18 cellular contexts compared by ENCODE assay signal in the genomic region with DNA sequence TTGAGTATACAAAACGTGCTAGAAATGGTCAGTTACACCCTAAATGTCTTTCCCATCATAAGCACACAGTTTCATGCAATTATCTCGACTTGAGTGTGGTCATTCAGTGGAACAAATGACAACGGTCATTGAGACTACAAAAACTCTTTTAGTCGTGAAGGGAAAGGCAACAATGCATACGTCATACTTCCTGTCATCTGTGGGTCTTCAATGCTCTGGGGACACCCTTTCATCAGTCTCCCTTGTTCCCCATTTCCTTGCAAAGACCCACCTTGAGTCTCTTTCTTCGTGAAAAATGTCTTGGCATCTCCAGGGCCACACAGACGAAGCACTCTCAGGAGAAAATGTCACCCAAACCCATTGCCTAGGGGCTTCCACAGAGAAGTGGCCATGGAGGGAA.
DNase-seq lines count a peak whose midpoint lies in the region; ATAC-seq and TF ChIP-seq lines count a peak whose summit lies in the region.
"Had no signal": no experiment of that assay in that cellular context is flagged by ENCODE, and none has a peak within 500 bp of the region (broad histone marks: within the 10 kb centered on the region; RNA-seq: fewer than 3 reads in every experiment).

No MANE protein-coding gene starts in this region.

- H3K27ac ChIP-seq in BLaER1 treated with 17β-estradiol and CSF1 and Interleukin-3, amounts not matched to agents 10 nM and 100 nM = no peak overlapping the region
- H3K27ac ChIP-seq in DOHH2 (ENCODE audit: low read depth, low read length) (peak overlapping the region; percentile 45), hepatocyte (no peak overlapping the region)
- no peak overlapping the region for H3K27ac ChIP-seq in naive thymus-derived CD4-positive, alpha-beta T cell (ENCODE audit: low read depth, low read length)
- H3K27ac ChIP-seq: tibial artery had no signal

- 0 out of 22 replicates have a peak, but pooled peaks cover 0 to 6% (median 0%) of the 10 kb centered on the region in 11 experiments for H3K9me3 ChIP-seq in BLaER1 treated with 17β-estradiol and CSF1 and Interleukin-3, amounts not matched to agents 10 nM and 100 nM (replicated peaks in 1 of 11)
- H3K9me3 ChIP-seq in DOHH2 (ENCODE audit: control insufficient read depth, insufficient read depth, low read length) = peaks cover 6% of the 10 kb centered on the region; the same call in 1 of the 2 replicates
- no peaks in the 10 kb centered on the region for H3K9me3 ChIP-seq in naive thymus-derived CD4-positive, alpha-beta T cell (ENCODE audit: control insufficient read depth in 2 of 3, low read length in 3 of 3)
- H3K9me3 ChIP-seq in hepatocyte (ENCODE audit: low read depth) = no peaks in the 10 kb centered on the region
- H3K9me3 ChIP-seq: tibial artery had no signal

- peaks cover 0 to 85% (median 0%) of the 10 kb centered on the region in 11 experiments; a peak in 7 of 22 replicates for H3K36me3 ChIP-seq in BLaER1 treated with 17β-estradiol and CSF1 and Interleukin-3, amounts not matched to agents 10 nM and 100 nM
- peaks cover 16% of the 10 kb centered on the region for H3K36me3 ChIP-seq in DOHH2 (ENCODE audit: control insufficient read depth, low read length)
- no peaks in the 10 kb centered on the region for H3K36me3 ChIP-seq in naive thymus-derived CD4-positive, alpha-beta T cell (ENCODE audit: control insufficient read depth in 2 of 3, insufficient read depth in 3 of 3, low read length in 3 of 3)
- H3K36me3 ChIP-seq in hepatocyte (replicated peaks; ENCODE audit: insufficient read depth, low read depth) = no peaks in the 10 kb centered on the region

- H3K27ac Mint-ChIP-seq in activated naive CD8-positive, alpha-beta T cell treated with anti-CD3 and anti-CD28 coated beads for 36 hours = peak overlapping the region; percentile 52
- H3K27ac Mint-ChIP-seq in naive thymus-derived CD4-positive, alpha-beta T cell = peak overlapping the region in 4 of 9 donors; percentile 7 to 42 (median 13)
- no peak overlapping the region for H3K27ac Mint-ChIP-seq in stimulated activated effector memory CD8-positive, alpha-beta T cell treated with anti-CD3 and anti-CD28 coated beads, Interleukin-12 subunit alpha, Interleukin-12 subunit beta, amount 100 ng/mL, for 72 hours

- H3K4me2 ChIP-seq in BLaER1 treated with 17β-estradiol and CSF1 and Interleukin-3, amounts not matched to agents 10 nM and 100 nM = peak overlapping the region; percentile 10 to 56 (median 41); a peak in 21 of 22 replicates
- peak overlapping the region; percentile 64 for H3K4me2 ChIP-seq in DOHH2 (ENCODE audit: low read length)
- no peak overlapping the region for H3K4me2 ChIP-seq in hepatocyte
- H3K4me2 ChIP-seq: smooth muscle cell had no signal

- H3K79me2 ChIP-seq in DOHH2 (ENCODE audit: control insufficient read depth, low read length) (peaks cover 11% of the 10 kb centered on the region), hepatocyte (no peaks in the 10 kb centered on the region)

- H3K9me3 Mint-ChIP-seq in activated naive CD8-positive, alpha-beta T cell treated with anti-CD3 and anti-CD28 coated beads for 36 hours = peaks cover 5% of the 10 kb centered on the region
- H3K9me3 Mint-ChIP-seq in naive thymus-derived CD4-positive, alpha-beta T cell = peaks cover 0 to 16% (median 0%) of the 10 kb centered on the region in 11 donors
- no peaks in the 10 kb centered on the region for H3K9me3 Mint-ChIP-seq in stimulated activated effector memory CD8-positive, alpha-beta T cell treated with anti-CD3 and anti-CD28 coated beads, Interleukin-12 subunit alpha, Interleukin-12 subunit beta, amount 100 ng/mL, for 72 hours

- no peaks in the 10 kb centered on the region for H3K27me3 Mint-ChIP-seq in activated naive CD8-positive, alpha-beta T cell treated with anti-CD3 and anti-CD28 coated beads for 36 hours
- H3K27me3 Mint-ChIP-seq in naive thymus-derived CD4-positive, alpha-beta T cell = no peaks in the 10 kb centered on the region

- H3K9me2 ChIP-seq in DOHH2 (replicated peaks; ENCODE audit: control insufficient read depth, low read length) = no peaks in the 10 kb centered on the region
- no peaks in the 10 kb centered on the region for H3K9me2 ChIP-seq in hepatocyte (replicated peaks; ENCODE audit: insufficient read depth)

- H4K20me1 ChIP-seq in BLaER1 treated with 17β-estradiol and CSF1 and Interleukin-3, amounts not matched to agents 10 nM and 100 nM = peaks cover 0 to 41% (median 0%) of the 10 kb centered on the region in 11 experiments; a peak in 4 of 22 replicates
- no peaks in the 10 kb centered on the region for H4K20me1 ChIP-seq in DOHH2 (ENCODE audit: control insufficient read depth, insufficient read depth, low read depth, low read length)
- no peaks in the 10 kb centered on the region for H4K20me1 ChIP-seq in hepatocyte (ENCODE audit: insufficient read depth, poor library complexity, severe bottlenecking)

- no peak for TF ChIP-seq CTCF in DOHH2 (IDR thresholded peaks at IDR 0.05; ENCODE audit: low read depth, low read length, poor library complexity, severe bottlenecking)
- no peak for TF ChIP-seq CTCF in hepatocyte (IDR thresholded peaks at IDR 0.05; ENCODE audit: poor library complexity)

- CTCF ChIA-PET in naive thymus-derived CD4-positive, alpha-beta T cell (lab: Charles Lee) = no interaction called here

- no peak overlapping the region for H3K4me3 Mint-ChIP-seq in activated naive CD8-positive, alpha-beta T cell treated with anti-CD3 and anti-CD28 coated beads for 36 hours
- no peak overlapping the region for H3K4me3 Mint-ChIP-seq in naive thymus-derived CD4-positive, alpha-beta T cell
- no peak overlapping the region for H3K4me3 Mint-ChIP-seq in stimulated activated effector memory CD8-positive, alpha-beta T cell treated with anti-CD3 and anti-CD28 coated beads, Interleukin-12 subunit alpha, Interleukin-12 subunit beta, amount 100 ng/mL, for 72 hours

- DNase-seq in activated naive CD8-positive, alpha-beta T cell treated with anti-CD3 and anti-CD28 coated beads for 36 hours = no peak
- DNase-seq in naive thymus-derived CD4-positive, alpha-beta T cell = no peak
- DNase-seq in DMS79 (lab: John Stamatoyannopoulos, UW) (no peak), hepatocyte (ENCODE audit: low spot score) (no peak)
- no peak for DNase-seq in stimulated activated effector memory CD8-positive, alpha-beta T cell treated with anti-CD3 and anti-CD28 coated beads, Interleukin-12 subunit alpha, Interleukin-12 subunit beta, amount 100 ng/mL, for 72 hours (ENCODE audit: low spot score in 2 of 2)
- DNase-seq: activated CD4-positive, CD25-positive, alpha-beta regulatory T cell; activated CD8-positive, alpha-beta memory T cell treated with anti-CD3 and anti-CD28 coated beads, Interleukin-2, amount 50 U/mL, for 48 hours; AML-193; GOT3; IMR-90; NCI-H510A treated with DMSO at 0.1 percent for 48 hours; posterior cingulate gyrus; SHP77; tibial artery had no signal

- no peak overlapping the region for H3K9ac ChIP-seq in BLaER1 treated with 17β-estradiol and CSF1 and Interleukin-3, amounts not matched to agents 10 nM and 100 nM

- intact Hi-C loops in naive thymus-derived CD4-positive, alpha-beta T cell (cut with micrococcal nuclease) = no loop called here

- H3K4me1 ChIP-seq in BLaER1 treated with 17β-estradiol and CSF1 and Interleukin-3, amounts not matched to agents 10 nM and 100 nM = peaks cover 7 to 11% (median 9%) of the 10 kb centered on the region in 10 experiments; a peak in 18 of 20 replicates
- H3K4me1 ChIP-seq in DOHH2 (ENCODE audit: control insufficient read depth, low read length) (peaks cover 80% of the 10 kb centered on the region), hepatocyte (ENCODE audit: insufficient read depth) (peaks cover 3% of the 10 kb centered on the region)
- H3K4me1 ChIP-seq in naive thymus-derived CD4-positive, alpha-beta T cell (ENCODE audit: control insufficient read depth in 2 of 2, insufficient read depth in 2 of 2, low read length in 2 of 2) = peaks cover 36 to 52% of the 10 kb centered on the region in 2 donors

- no peak overlapping the region for H2AFZ ChIP-seq in hepatocyte

- H3K27me3 ChIP-seq in BLaER1 treated with 17β-estradiol and CSF1 and Interleukin-3, amounts not matched to agents 10 nM and 100 nM = no peaks in the 10 kb centered on the region
- H3K27me3 ChIP-seq in DOHH2 (ENCODE audit: control insufficient read depth, low read length) (no peaks in the 10 kb centered on the region), hepatocyte (no peaks in the 10 kb centered on the region)
- no peaks in the 10 kb centered on the region for H3K27me3 ChIP-seq in naive thymus-derived CD4-positive, alpha-beta T cell (ENCODE audit: control insufficient read depth in 2 of 2, insufficient read depth in 2 of 2, low read length in 2 of 2)
- H3K27me3 ChIP-seq: tibial artery had no signal

- peaks cover 71% of the 10 kb centered on the region for H3K4me1 Mint-ChIP-seq in activated naive CD8-positive, alpha-beta T cell treated with anti-CD3 and anti-CD28 coated beads for 36 hours
- peaks cover 33 to 78% (median 56%) of the 10 kb centered on the region in 7 donors for H3K4me1 Mint-ChIP-seq in naive thymus-derived CD4-positive, alpha-beta T cell
- H3K4me1 Mint-ChIP-seq in stimulated activated effector memory CD8-positive, alpha-beta T cell treated with anti-CD3 and anti-CD28 coated beads, Interleukin-12 subunit alpha, Interleukin-12 subunit beta, amount 100 ng/mL, for 72 hours = peaks cover 79% of the 10 kb centered on the region

- peaks cover 56% of the 10 kb centered on the region for H3K36me3 Mint-ChIP-seq in activated naive CD8-positive, alpha-beta T cell treated with anti-CD3 and anti-CD28 coated beads for 36 hours
- peaks cover 0 to 58% (median 4%) of the 10 kb centered on the region in 5 donors for H3K36me3 Mint-ChIP-seq in naive thymus-derived CD4-positive, alpha-beta T cell
- H3K36me3 Mint-ChIP-seq in stimulated activated effector memory CD8-positive, alpha-beta T cell treated with anti-CD3 and anti-CD28 coated beads, Interleukin-12 subunit alpha, Interleukin-12 subunit beta, amount 100 ng/mL, for 72 hours = peaks cover 70% of the 10 kb centered on the region

- H3K4me3 ChIP-seq in BLaER1 treated with 17β-estradiol and CSF1 and Interleukin-3, amounts not matched to agents 10 nM and 100 nM = no peak overlapping the region
- H3K4me3 ChIP-seq in DOHH2 (ENCODE audit: low read length) (peak overlapping the region; percentile 40), hepatocyte (no peak overlapping the region)
- H3K4me3 ChIP-seq in naive thymus-derived CD4-positive, alpha-beta T cell (ENCODE audit: low read length) = no peak overlapping the region
- H3K4me3 ChIP-seq: smooth muscle cell, tibial artery had no signal

- peak; percentile 27 for ATAC-seq in GM21447 (IDR thresholded peaks at IDR 0.05; ENCODE audit: unreplicated experiment)
- ATAC-seq in naive thymus-derived CD4-positive, alpha-beta T cell = no peak
- ATAC-seq in stimulated activated effector memory CD8-positive, alpha-beta T cell treated with anti-CD3 and anti-CD28 coated beads, Interleukin-12 subunit alpha, Interleukin-12 subunit beta, amount 100 ng/mL, for 72 hours = no peak

- WGBS in hepatocyte (ENCODE audit: low lambda C conversion rate, missing lambda C conversion rate) = 94% methylated on average over 7 of the region's 7 CpGs

- POLR2A ChIA-PET in naive thymus-derived CD4-positive, alpha-beta T cell (lab: Charles Lee) = no interaction called here

- peaks cover 16% of the 10 kb centered on the region for H3F3A ChIP-seq in DOHH2 (ENCODE audit: control insufficient read depth, insufficient read depth)
